In the genomic region with DNA sequence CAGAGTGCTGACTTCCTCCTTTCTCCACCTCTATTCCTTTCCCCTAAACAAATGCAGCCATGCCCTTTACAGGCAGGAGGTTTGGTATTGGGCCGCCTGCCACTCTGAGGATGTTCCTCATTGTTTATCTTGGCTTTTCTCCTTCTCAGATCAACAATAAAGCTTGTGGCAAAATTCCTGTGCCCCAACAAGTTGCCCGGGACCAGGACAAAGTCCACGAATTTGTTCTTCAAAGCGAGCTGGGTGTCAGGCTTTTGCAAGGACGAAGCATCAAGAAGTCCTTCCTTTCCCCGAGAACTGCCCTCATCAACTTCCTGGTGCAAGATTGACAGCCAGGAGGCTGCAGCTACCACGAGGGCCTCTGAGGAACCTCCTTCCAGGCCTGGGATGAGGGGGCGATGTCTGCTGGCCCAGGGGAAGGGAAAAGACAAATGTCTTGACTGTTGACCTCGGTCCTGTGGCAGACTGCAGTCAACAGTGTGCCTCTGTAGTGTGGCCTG, we compare ENCODE assay signal across 1 cellular context.
TF ChIP-seq lines count a peak whose summit lies in the region.

No MANE protein-coding gene starts in this region.

TF ChIP-seq in SK-N-SH treated with all-trans-retinoic acid at 6 μM for 48 hours, 23 proteins besides CTCF, POLR2A, EP300 and RAD21 (continued from another document):
- TF ChIP-seq ARNTL (CRISPR knock-in tag; IDR thresholded peaks at IDR 0.05; ENCODE audit: borderline replicate concordance, low read depth) (no peak), ZNF565 (CRISPR knock-in tag; conservative IDR thresholded peaks at IDR 0.05; ENCODE audit: low read depth) (no peak), CSDC2 (CRISPR knock-in tag; IDR thresholded peaks at IDR 0.05) (no peak), ZFP3 (CRISPR knock-in tag; IDR thresholded peaks at IDR 0.05) (no peak), PATZ1 (CRISPR knock-in tag; IDR thresholded peaks at IDR 0.05; ENCODE audit: borderline replicate concordance) (no peak)
